In genomic region chr18:285817-286216, GRCh38 we compare ENCODE assay signal across 27 cellular contexts.
"Had no signal": no experiment of that assay in that cellular context is flagged by ENCODE, and none has a peak within 500 bp of the region (broad histone marks: within the 10 kb centered on the region; RNA-seq: fewer than 3 reads in every experiment).

No MANE protein-coding gene starts in this region.

- H3K27ac Mint-ChIP-seq: activated CD4-positive, alpha-beta memory T cell treated with anti-CD3 and anti-CD28 coated beads, Interleukin-2, amount 10 ng/mL, durations not matched to agents 7 days and 5 days; activated CD4-positive, alpha-beta T cell treated with anti-CD3 and anti-CD28 coated beads, Interleukin-2, amount 10 ng/mL, durations not matched to agents 7 days and 5 days; activated naive CD4-positive, alpha-beta T cell treated with anti-CD3 and anti-CD28 coated beads for 36 hours; activated naive CD4-positive, alpha-beta T cell treated with anti-CD3 and anti-CD28 coated beads, Interleukin-2, amount 50 U/mL, for 24 hours; activated T-cell treated with anti-CD3 and anti-CD28 coated beads, Interleukin-2, amount 50 U/mL, for 24 hours; activated T-cell treated with anti-CD3 and anti-CD28 coated beads, Interleukin-2, amount 50 U/mL, for 72 hours; activated T-helper 17 cell treated with anti-CD3 and anti-CD28 coated beads, Interleukin-2, amount 50 U/mL, for 72 hours; effector memory CD8-positive, alpha-beta T cell; WTC11 had no signal

- H3K36me3 ChIP-seq: adrenal gland, esophagus squamous epithelium, gastroesophageal sphincter, heart right ventricle had no signal

- H3K9me3 ChIP-seq: adrenal gland, body of pancreas, esophagus squamous epithelium, gastroesophageal sphincter, heart right ventricle had no signal

- DNase-seq: activated CD4-positive, alpha-beta memory T cell treated with anti-CD3 and anti-CD28 coated beads, Interleukin-2, amount 10 ng/mL, durations not matched to agents 7 days and 5 days; activated CD4-positive, alpha-beta T cell treated with anti-CD3 and anti-CD28 coated beads for 1 hour; activated CD4-positive, alpha-beta T cell treated with anti-CD3 and anti-CD28 coated beads for 4 hours; activated CD4-positive, alpha-beta T cell treated with anti-CD3 and anti-CD28 coated beads, Interleukin-2, amount 10 ng/mL, durations not matched to agents 7 days and 5 days; activated CD4-positive, alpha-beta T cell treated with anti-CD3 and anti-CD28 coated beads, Interleukin-2, amount 50 U/mL, for 4 hours; activated CD8-positive, alpha-beta memory T cell treated with anti-CD3 and anti-CD28 coated beads, Interleukin-2, amount 50 U/mL, for 48 hours; activated effector memory CD4-positive, alpha-beta T cell treated with anti-CD3 and anti-CD28 coated beads, Interleukin-2, amount 50 U/mL, for 16 hours; activated naive CD8-positive, alpha-beta T cell treated with anti-CD3 and anti-CD28 coated beads for 36 hours; activated naive CD8-positive, alpha-beta T cell treated with anti-CD3 and anti-CD28 coated beads, Interleukin-2, amount 50 U/mL, for 24 hours; activated T-cell treated with anti-CD3 and anti-CD28 coated beads for 4 hours; activated T-cell treated with anti-CD3 and anti-CD28 coated beads, Interleukin-2, amount 50 U/mL, for 24 hours; activated T-cell treated with anti-CD3 and anti-CD28 coated beads, Interleukin-2, amount 50 U/mL, for 72 hours; aorta; cortex of kidney; effector CD4-positive, alpha-beta T cell; effector memory CD8-positive, alpha-beta T cell; esophagus squamous epithelium; heart right ventricle; T-helper 2 cell had no signal

- H3K27ac ChIP-seq: adrenal gland, body of pancreas, epithelial cell of prostate, esophagus squamous epithelium, gastroesophageal sphincter, heart right ventricle had no signal

- H3K4me3 ChIP-seq: adrenal gland, body of pancreas, esophagus squamous epithelium, gastroesophageal sphincter, heart right ventricle had no signal

- H3K36me3 Mint-ChIP-seq: activated naive CD4-positive, alpha-beta T cell treated with anti-CD3 and anti-CD28 coated beads, Interleukin-2, amount 50 U/mL, for 24 hours; WTC11 had no signal

- H3K4me1 ChIP-seq: adrenal gland, body of pancreas, esophagus squamous epithelium, gastroesophageal sphincter had no signal

- ATAC-seq: activated T-cell treated with anti-CD3 and anti-CD28 coated beads, Interleukin-2, amount 50 U/mL, for 72 hours; activated T-helper 17 cell treated with anti-CD3 and anti-CD28 coated beads, Interleukin-2, amount 50 U/mL, for 72 hours; body of pancreas; effector memory CD8-positive, alpha-beta T cell; gastroesophageal sphincter; WTC11 had no signal

- H3K9me3 Mint-ChIP-seq: activated CD4-positive, alpha-beta memory T cell treated with anti-CD3 and anti-CD28 coated beads, Interleukin-2, amount 10 ng/mL, durations not matched to agents 7 days and 5 days; activated CD4-positive, alpha-beta T cell treated with anti-CD3 and anti-CD28 coated beads, Interleukin-2, amount 10 ng/mL, durations not matched to agents 7 days and 5 days; activated naive CD4-positive, alpha-beta T cell treated with anti-CD3 and anti-CD28 coated beads for 36 hours; activated naive CD4-positive, alpha-beta T cell treated with anti-CD3 and anti-CD28 coated beads, Interleukin-2, amount 50 U/mL, for 24 hours; activated naive CD8-positive, alpha-beta T cell treated with anti-CD3 and anti-CD28 coated beads for 36 hours; activated naive CD8-positive, alpha-beta T cell treated with anti-CD3 and anti-CD28 coated beads, Interleukin-2, amount 50 U/mL, for 24 hours; activated T-cell treated with anti-CD3 and anti-CD28 coated beads, Interleukin-2, amount 50 U/mL, for 24 hours; activated T-cell treated with anti-CD3 and anti-CD28 coated beads, Interleukin-2, amount 50 U/mL, for 72 hours; activated T-helper 17 cell treated with anti-CD3 and anti-CD28 coated beads, Interleukin-2, amount 50 U/mL, for 72 hours; effector memory CD8-positive, alpha-beta T cell; WTC11 had no signal

- H3K4me3 Mint-ChIP-seq: activated CD4-positive, alpha-beta memory T cell treated with anti-CD3 and anti-CD28 coated beads, Interleukin-2, amount 10 ng/mL, durations not matched to agents 7 days and 5 days; activated CD4-positive, alpha-beta T cell treated with anti-CD3 and anti-CD28 coated beads, Interleukin-2, amount 10 ng/mL, durations not matched to agents 7 days and 5 days; activated naive CD4-positive, alpha-beta T cell treated with anti-CD3 and anti-CD28 coated beads for 36 hours; activated naive CD4-positive, alpha-beta T cell treated with anti-CD3 and anti-CD28 coated beads, Interleukin-2, amount 50 U/mL, for 24 hours; activated naive CD8-positive, alpha-beta T cell treated with anti-CD3 and anti-CD28 coated beads for 36 hours; activated naive CD8-positive, alpha-beta T cell treated with anti-CD3 and anti-CD28 coated beads, Interleukin-2, amount 50 U/mL, for 24 hours; activated T-cell treated with anti-CD3 and anti-CD28 coated beads, Interleukin-2, amount 50 U/mL, for 24 hours; activated T-cell treated with anti-CD3 and anti-CD28 coated beads, Interleukin-2, amount 50 U/mL, for 72 hours; activated T-helper 17 cell treated with anti-CD3 and anti-CD28 coated beads, Interleukin-2, amount 50 U/mL, for 72 hours; effector memory CD8-positive, alpha-beta T cell; WTC11 had no signal

- H3K27me3 ChIP-seq: body of pancreas, gastroesophageal sphincter had no signal

- H3K4me1 Mint-ChIP-seq: activated CD4-positive, alpha-beta memory T cell treated with anti-CD3 and anti-CD28 coated beads, Interleukin-2, amount 10 ng/mL, durations not matched to agents 7 days and 5 days; activated CD4-positive, alpha-beta T cell treated with anti-CD3 and anti-CD28 coated beads, Interleukin-2, amount 10 ng/mL, durations not matched to agents 7 days and 5 days; activated T-helper 17 cell treated with anti-CD3 and anti-CD28 coated beads, Interleukin-2, amount 50 U/mL, for 72 hours; WTC11 had no signal
